ENCODE assay signal across 8 cellular contexts in the genomic region with DNA sequence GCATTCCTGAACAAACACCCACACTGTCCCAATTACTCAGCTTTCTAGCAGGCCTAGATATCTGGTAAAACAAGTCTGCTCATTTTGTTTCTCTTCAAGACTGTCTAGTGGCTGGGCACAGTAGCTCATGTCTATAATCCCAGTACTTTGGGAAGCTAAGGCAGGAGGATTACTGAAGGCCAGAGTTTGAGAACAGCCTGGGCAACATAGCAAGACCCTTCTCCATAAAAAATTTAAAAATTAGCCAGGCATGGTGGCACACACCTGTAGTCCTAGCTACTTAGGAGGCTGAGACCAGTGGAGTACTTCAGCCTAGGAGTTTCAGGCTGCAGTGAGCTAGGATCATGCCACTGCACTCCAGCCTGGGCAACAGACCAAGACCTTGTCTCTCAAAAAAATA.
"Had no signal": no experiment of that assay in that cellular context is flagged by ENCODE, and none has a peak within 500 bp of the region (broad histone marks: within the 10 kb centered on the region; RNA-seq: fewer than 3 reads in every experiment).

No MANE protein-coding gene starts in this region.

- ATAC-seq: GM12878 had no signal

- DNase-seq: GDM1, GF-D8 had no signal

- H3K4me3 ChIP-seq: GM12878 had no signal

- FAIRE-seq: G401.6, GM12878, GM12891, GM12892, GM18507, GM19239 had no signal
